25 cellular contexts compared by ENCODE assay signal in the genomic region with DNA sequence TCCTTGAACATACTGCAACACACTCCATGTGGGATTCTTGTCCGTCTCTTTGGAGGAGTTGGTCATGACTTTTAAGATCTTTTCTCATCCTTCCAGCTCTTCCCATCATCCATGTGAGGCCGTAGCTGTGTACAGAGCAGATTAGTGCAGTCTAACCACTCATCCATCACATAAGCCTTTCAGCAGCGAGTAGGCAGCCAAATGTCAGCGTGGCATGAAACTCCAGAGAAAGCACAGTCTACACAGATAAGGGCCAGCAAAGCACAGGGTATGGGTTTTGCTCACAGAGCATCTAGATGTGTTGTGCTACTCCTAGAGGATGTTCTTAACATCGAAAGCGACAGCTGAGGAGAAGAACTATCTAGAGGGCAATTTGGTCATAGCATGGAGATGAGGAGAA. TPM values are rescaled to one million over a fixed set of nuclear protein-coding genes. Genes with fewer than 3 reads are reported as not detected.
A peak's percentile ranks its signal among the peaks of the same experiment; 100 is the strongest.
DNase-seq lines count a peak whose midpoint lies in the region; ATAC-seq and TF ChIP-seq lines count a peak whose summit lies in the region.
"Had no signal": no experiment of that assay in that cellular context is flagged by ENCODE, and none has a peak within 500 bp of the region (broad histone marks: within the 10 kb centered on the region; RNA-seq: fewer than 3 reads in every experiment).

No MANE protein-coding gene starts in this region.

- intact Hi-C loops in heart left ventricle (cut with DNase I) (loop anchor here in 4 of 10 donors (5.0 to 10.0 kb wide), 4 partner anchors 131 to 1108 kb away; no protein-coding TSS in a partner anchor), cardiac septum (cut with DNase I) (no loop called here), transverse colon (cut with DNase I; ENCODE audit: low total_unique reads) (loop anchor here (5.0 kb wide), 2 partner anchors 301 to 596 kb away; no protein-coding TSS in a partner anchor)

- ATAC-seq in heart left ventricle (peak in 3 of 4 donors; percentile 34 to 82 (median 78)), GM18868 (IDR thresholded peaks at IDR 0.05; ENCODE audit: unreplicated experiment) (no peak)

- peaks cover 2% of the 10 kb centered on the region for H3K9me3 Mint-ChIP-seq in glutamatergic neuron (ENCODE audit: unreplicated experiment)
- H3K9me3 Mint-ChIP-seq: IgD-negative memory B cell had no signal

- H3K4me1 Mint-ChIP-seq in glutamatergic neuron (ENCODE audit: low read depth, unreplicated experiment): peaks cover 20% of the 10 kb centered on the region

- H3K27me3 ChIP-seq in heart left ventricle: peaks cover 0 to 12% (median 0%) of the 10 kb centered on the region in 9 donors
- no peaks in the 10 kb centered on the region for H3K27me3 ChIP-seq in transverse colon
- H3K27me3 ChIP-seq in tibial nerve: no peaks in the 10 kb centered on the region
- H3K27me3 ChIP-seq: BE2C, MG63 had no signal

- no peaks in the 10 kb centered on the region for H3K27me3 Mint-ChIP-seq in glutamatergic neuron (ENCODE audit: unreplicated experiment)
- H3K27me3 Mint-ChIP-seq: CD4-positive, CD25-positive, alpha-beta regulatory T cell had no signal

- no peak overlapping the region for H3K4me3 Mint-ChIP-seq in glutamatergic neuron (ENCODE audit: unreplicated experiment)
- H3K4me3 Mint-ChIP-seq: CD4-positive, CD25-positive, alpha-beta regulatory T cell; IgD-negative memory B cell had no signal

- TF ChIP-seq EP300 in transverse colon (IDR thresholded peaks at IDR 0.05; ENCODE audit: low read depth) (no peak), tibial nerve (IDR thresholded peaks at IDR 0.05) (no peak)

- no peak overlapping the region for H3K4me3 ChIP-seq in heart left ventricle
- no peak overlapping the region for H3K4me3 ChIP-seq in transverse colon
- H3K4me3 ChIP-seq in tibial nerve: no peak overlapping the region
- H3K4me3 ChIP-seq: MG63 had no signal

- no peaks in the 10 kb centered on the region for H3K36me3 Mint-ChIP-seq in glutamatergic neuron (ENCODE audit: unreplicated experiment)
- H3K36me3 Mint-ChIP-seq: CD4-positive, CD25-positive, alpha-beta regulatory T cell; IgD-negative memory B cell had no signal

- TF ChIP-seq CTCF in heart left ventricle (IDR thresholded peaks at IDR 0.05) (no peak), glutamatergic neuron (IDR thresholded peaks at IDR 0.05; ENCODE audit: partially characterized antibody, unreplicated experiment) (no peak), transverse colon (IDR thresholded peaks at IDR 0.05) (no peak), tibial nerve (IDR thresholded peaks at IDR 0.05) (no peak)

- H3K27ac ChIP-seq in heart left ventricle (no peak overlapping the region), transverse colon (peak overlapping the region in 3 of 4 donors; percentile 54 to 58 (median 55)), tibial nerve (no peak overlapping the region)

- H3K36me3 ChIP-seq in heart left ventricle (no peaks in the 10 kb centered on the region), transverse colon (no peaks in the 10 kb centered on the region), tibial nerve (no peaks in the 10 kb centered on the region)
- H3K36me3 ChIP-seq: BE2C, MG63 had no signal

- in situ Hi-C loops in transverse colon (cut with MboI; ENCODE audit: low pct_ligation_motif_present in 1 of 4, low pct_unique_long_range_greater_than_20kb in 1 of 4, low sequenced_read_pairs in 3 of 4): loop anchor here in 3 of 4 donors (5.0 to 25.0 kb wide), 6 partner anchors 131 to 588 kb away; no protein-coding TSS in a partner anchor

- TF ChIP-seq POLR2A in heart left ventricle (IDR thresholded peaks at IDR 0.05) (no peak), transverse colon (IDR thresholded peaks at IDR 0.05) (no peak), tibial nerve (IDR thresholded peaks at IDR 0.05) (no peak)

- H3K4me1 ChIP-seq in heart left ventricle (peaks cover 0 to 20% (median 2%) of the 10 kb centered on the region in 12 donors), transverse colon (peaks cover 9 to 31% (median 25%) of the 10 kb centered on the region in 4 donors), tibial nerve (peaks cover 0 to 21% (median 0%) of the 10 kb centered on the region in 4 donors)
- H3K4me1 ChIP-seq: BE2C had no signal

- peak overlapping the region; percentile 84 for H3K27ac Mint-ChIP-seq in glutamatergic neuron (ENCODE audit: unreplicated experiment)
- H3K27ac Mint-ChIP-seq: CD4-positive, CD25-positive, alpha-beta regulatory T cell; IgD-negative memory B cell had no signal

- H3K9me3 ChIP-seq in heart left ventricle (no peaks in the 10 kb centered on the region), transverse colon (no peaks in the 10 kb centered on the region), tibial nerve (no peaks in the 10 kb centered on the region)
- H3K9me3 ChIP-seq: BE2C, MG63, SK-N-SH had no signal

- DNase-seq in heart left ventricle (no peak), cardiac septum (ENCODE audit: low spot score) (no peak), NCI-H82 treated with DMSO at 0.1 percent for 48 hours (lab: John Stamatoyannopoulos, UW; ENCODE audit: unreplicated experiment) (peak; percentile 88), glutamatergic neuron (no peak), transverse colon (no peak), NCI-H1092 (lab: John Stamatoyannopoulos, UW) (no peak), tibial nerve (ENCODE audit: low spot score in 2 of 2) (no peak)
- DNase-seq: BE2C; CD4-positive, CD25-positive, alpha-beta regulatory T cell; COR-L47; DMS153; GF-D8; Kasumi-1; MG63; NCI-H1092 treated with DMSO at 0.1 percent for 48 hours; NCI-H345; NCI-H748 treated with DMSO at 0.1 percent for 48 hours; OCI-M1; SHP77 treated with DMSO at 0.1 percent for 48 hours; SK-N-SH had no signal

- 47 to 53% (median 49%) methylated on average over 6 of the region's 6 CpGs for WGBS in heart left ventricle, 4 donors
- WGBS in transverse colon (ENCODE audit: low coverage in 1 of 2), 2 donors: 20 to 89% methylated on average over 1 to 6 of the region's 6 CpGs
- WGBS in tibial nerve, 2 donors: 90 to 92% methylated on average over 6 of the region's 6 CpGs

RNA-seq across cellular contexts. Expression of a gene that starts 28.1 kb away (rescaled TPM):
- total RNA-seq in heart left ventricle (not detected), cardiac septum (not detected), glutamatergic neuron (ENCODE audit: unreplicated experiment) (not detected), transverse colon (not detected), tibial nerve (not detected)
- polyA plus RNA-seq in heart left ventricle: not detected
- total RNA-seq: A172; CD4-positive, CD25-positive, alpha-beta regulatory T cell; Daoy; H1 had no signal
- polyA plus RNA-seq: CD4-positive, CD25-positive, alpha-beta regulatory T cell; H1; IgD-negative memory B cell; SK-N-SH had no signal

Comparison
In these comparisons a context has a peak if more than half of its experiments do, and no peak if none do; other contexts are left out.
1. H3K27ac ChIP-seq: peak in transverse colon (3 of 4); none in heart left ventricle (0 of 12) and tibial nerve (0 of 4).